Comparison of ENCODE assay signal across 12 cellular contexts in genomic region chr20:46808565-46808964, GRCh38.
"Had no signal": no experiment of that assay in that cellular context is flagged by ENCODE, and none has a peak within 500 bp of the region (broad histone marks: within the 10 kb centered on the region; RNA-seq: fewer than 3 reads in every experiment).

No MANE protein-coding gene starts in this region.

- DNase-seq: activated CD4-positive, alpha-beta T cell treated with anti-CD3 and anti-CD28 coated beads, Interleukin-2, amount 50 U/mL, for 1 hour; activated T-cell treated with anti-CD3 and anti-CD28 coated beads for 4 hours; body of pancreas; effector memory CD4-positive, alpha-beta T cell; left ventricle myocardium inferior; mesenchymal stem cell; nephron progenitor cell; sigmoid colon; stimulated activated naive CD4-positive, alpha-beta T cell treated with Interleukin-2 at 50 U/mL for 16 hours had no signal

- ATAC-seq: activated T-helper 17 cell treated with anti-CD3 and anti-CD28 coated beads, Interleukin-2, amount 50 U/mL, for 72 hours; body of pancreas; gastroesophageal sphincter had no signal

- FAIRE-seq: TTC549 had no signal
